Comparison of ENCODE assay signal across 14 cellular contexts in genomic region chr12:32163596-32163995, GRCh38.
"Had no signal": no experiment of that assay in that cellular context is flagged by ENCODE, and none has a peak within 500 bp of the region (broad histone marks: within the 10 kb centered on the region; RNA-seq: fewer than 3 reads in every experiment).

No MANE protein-coding gene starts in this region.

- H3K27ac ChIP-seq: colonic mucosa, epithelial cell of prostate, heart left ventricle, psoas muscle had no signal

- H3K9me3 ChIP-seq: colonic mucosa, heart left ventricle, psoas muscle had no signal

- H3K4me3 Mint-ChIP-seq: activated naive CD4-positive, alpha-beta T cell treated with anti-CD3 and anti-CD28 coated beads for 36 hours; activated T-helper 17 cell treated with anti-CD3 and anti-CD28 coated beads, Interleukin-2, amount 50 U/mL, for 72 hours; memory B cell; natural killer cell treated with Interleukin-12 subunit alpha and Interleukin-12 subunit beta and Interleukin-15 and Interleukin-18, amount 100 ng/mL, for 72 hours; stimulated activated naive CD8-positive, alpha-beta T cell treated with anti-CD3 and anti-CD28 coated beads, Interleukin-15, amount 100 ng/mL, for 72 hours had no signal

- H3K27ac Mint-ChIP-seq: activated naive CD4-positive, alpha-beta T cell treated with anti-CD3 and anti-CD28 coated beads for 36 hours; activated T-helper 17 cell treated with anti-CD3 and anti-CD28 coated beads, Interleukin-2, amount 50 U/mL, for 72 hours; memory B cell; natural killer cell treated with Interleukin-12 subunit alpha and Interleukin-12 subunit beta and Interleukin-15 and Interleukin-18, amount 100 ng/mL, for 72 hours; stimulated activated naive CD8-positive, alpha-beta T cell treated with anti-CD3 and anti-CD28 coated beads, Interleukin-15, amount 100 ng/mL, for 72 hours had no signal

- H3K4me3 ChIP-seq: colonic mucosa, heart left ventricle, psoas muscle had no signal

- H3K36me3 Mint-ChIP-seq: natural killer cell treated with Interleukin-12 subunit alpha and Interleukin-12 subunit beta and Interleukin-15 and Interleukin-18, amount 100 ng/mL, for 72 hours had no signal

- H3K4me1 ChIP-seq: colonic mucosa, psoas muscle had no signal

- DNase-seq: activated CD4-positive, alpha-beta T cell treated with anti-CD3 and anti-CD28 coated beads for 48 hours; activated naive CD4-positive, alpha-beta T cell treated with anti-CD3 and anti-CD28 coated beads for 36 hours; colonic mucosa; effector memory CD4-positive, alpha-beta T cell; heart left ventricle; nucleus accumbens; psoas muscle; stimulated activated CD4-positive, alpha-beta T cell treated with anti-CD3 and anti-CD28 coated beads, Interleukin-4, amount 100 ng/mL, for 4 hours; stimulated activated naive CD8-positive, alpha-beta T cell treated with anti-CD3 and anti-CD28 coated beads, Interleukin-15, amount 100 ng/mL, for 72 hours had no signal

- H3K4me1 Mint-ChIP-seq: stimulated activated naive CD8-positive, alpha-beta T cell treated with anti-CD3 and anti-CD28 coated beads, Interleukin-15, amount 100 ng/mL, for 72 hours had no signal

- H3K9me3 Mint-ChIP-seq: activated naive CD4-positive, alpha-beta T cell treated with anti-CD3 and anti-CD28 coated beads for 36 hours; natural killer cell treated with Interleukin-12 subunit alpha and Interleukin-12 subunit beta and Interleukin-15 and Interleukin-18, amount 100 ng/mL, for 72 hours; stimulated activated naive CD8-positive, alpha-beta T cell treated with anti-CD3 and anti-CD28 coated beads, Interleukin-15, amount 100 ng/mL, for 72 hours had no signal

- H3K27me3 Mint-ChIP-seq: activated T-helper 17 cell treated with anti-CD3 and anti-CD28 coated beads, Interleukin-2, amount 50 U/mL, for 72 hours; memory B cell; natural killer cell treated with Interleukin-12 subunit alpha and Interleukin-12 subunit beta and Interleukin-15 and Interleukin-18, amount 100 ng/mL, for 72 hours; stimulated activated naive CD8-positive, alpha-beta T cell treated with anti-CD3 and anti-CD28 coated beads, Interleukin-15, amount 100 ng/mL, for 72 hours had no signal

- H3K36me3 ChIP-seq: colonic mucosa, heart left ventricle had no signal

- ATAC-seq: activated T-helper 17 cell treated with anti-CD3 and anti-CD28 coated beads, Interleukin-2, amount 50 U/mL, for 72 hours; heart left ventricle; left lobe of liver; natural killer cell treated with Interleukin-12 subunit alpha and Interleukin-12 subunit beta and Interleukin-15 and Interleukin-18, amount 100 ng/mL, for 72 hours; psoas muscle; stimulated activated naive CD8-positive, alpha-beta T cell treated with anti-CD3 and anti-CD28 coated beads, Interleukin-15, amount 100 ng/mL, for 72 hours had no signal

- H3K27me3 ChIP-seq: colonic mucosa, heart left ventricle had no signal
